Comparison of ENCODE assay signal across 25 cellular contexts in the genomic region with DNA sequence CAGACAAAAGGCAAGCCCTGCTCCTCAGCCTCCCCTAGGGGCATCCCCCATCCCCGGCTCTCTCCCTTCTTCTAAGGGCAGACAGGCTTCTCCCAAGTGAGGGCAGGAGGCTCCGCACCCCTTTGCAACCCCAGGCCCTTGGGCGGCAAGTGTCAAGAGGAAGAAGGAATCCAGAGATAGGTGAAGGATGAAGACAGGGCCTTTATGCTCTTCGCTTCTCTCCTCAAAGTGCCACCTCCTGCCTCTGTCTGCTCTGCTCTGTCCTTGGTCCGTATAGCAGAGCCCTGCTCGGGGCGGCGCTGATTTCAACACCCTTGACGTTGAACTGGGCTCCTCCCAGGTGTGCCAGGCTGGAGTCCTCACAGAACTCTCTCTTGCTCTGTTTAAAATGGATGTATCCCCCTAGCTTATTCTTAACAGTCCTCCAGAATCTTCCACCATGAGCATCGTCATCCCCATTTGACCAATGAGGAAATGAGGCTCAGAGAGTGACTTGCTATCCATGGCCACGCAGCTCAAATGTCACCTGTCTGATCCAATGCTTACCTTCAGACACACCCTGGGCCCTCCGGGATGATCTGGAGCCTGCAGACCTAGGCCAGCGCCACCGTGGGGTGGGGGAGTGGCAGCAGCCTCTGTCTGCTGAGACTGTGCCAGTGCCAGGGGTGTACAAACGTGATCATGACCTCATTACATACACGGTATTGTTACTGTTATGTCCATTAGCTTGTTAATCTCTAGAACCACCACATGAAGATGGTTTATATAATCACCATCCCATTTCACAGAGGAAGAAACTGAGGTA.
DNase-seq lines count a peak whose midpoint lies in the region; ATAC-seq and TF ChIP-seq lines count a peak whose summit lies in the region.
"Had no signal": no experiment of that assay in that cellular context is flagged by ENCODE, and none has a peak within 500 bp of the region (broad histone marks: within the 10 kb centered on the region; RNA-seq: fewer than 3 reads in every experiment).

No MANE protein-coding gene starts in this region.

- H3K27me3 ChIP-seq in heart left ventricle = no peaks in the 10 kb centered on the region
- H3K27me3 ChIP-seq in foreskin keratinocyte = no peaks in the 10 kb centered on the region
- H3K27me3 ChIP-seq in tibial artery = no peaks in the 10 kb centered on the region
- H3K27me3 ChIP-seq: sigmoid colon had no signal

- H3K4me1 ChIP-seq in heart left ventricle (peaks cover 0 to 37% (median 16%) of the 10 kb centered on the region in 12 donors), foreskin keratinocyte (peaks cover 2% of the 10 kb centered on the region), tibial artery (peaks cover 4 to 47% (median 15%) of the 10 kb centered on the region in 4 donors)

- intact Hi-C loops in heart left ventricle (cut with DNase I) = loop anchor here in 5 of 10 donors (10.0 kb wide), 2 partner anchors 209 to 289 kb away; partner anchors contain the start of gene RS1 (in 3 of the 5)
- intact Hi-C loops in left cardiac atrium (cut with DNase I) = no loop called here
- intact Hi-C loops in tibial artery (cut with DNase I; ENCODE audit: low total_unique reads) = no loop called here
- intact Hi-C loops in activated T-helper 1 cell treated with anti-CD3 and anti-CD28 coated beads, Interleukin-12 subunit alpha, Interleukin-12 subunit beta, Interleukin-2, Interleukin-4 antibody, amounts not matched to agents 30 ng/mL and 10 ng/mL and 1 ng/mL, durations not matched to agents 14 hours and 24 hours and 36 hours (cut with micrococcal nuclease) = no loop called here

- DNase-seq in heart left ventricle = no peak
- no peak for DNase-seq in left cardiac atrium
- peak; percentile 10 for DNase-seq in GM12865 (ENCODE audit: low read depth)
- no peak for DNase-seq in foreskin keratinocyte
- no peak for DNase-seq in tibial artery
- DNase-seq in activated T-helper 1 cell treated with anti-CD3 and anti-CD28 coated beads, Interleukin-12 subunit alpha, Interleukin-12 subunit beta, Interleukin-2, Interleukin-4 antibody, amounts not matched to agents 30 ng/mL and 10 ng/mL and 1 ng/mL, durations not matched to agents 14 hours and 24 hours and 36 hours (ENCODE audit: low spot score) = no peak
- no peak for DNase-seq in HK-2 (ENCODE audit: unreplicated experiment)
- no peak for DNase-seq in kidney tubule cell (ENCODE audit: low spot score)
- DNase-seq: activated CD8-positive, alpha-beta T cell treated with anti-CD3 and anti-CD28 coated beads for 36 hours; COR-L47; HFFc6; NCI-H1092; NCI-H1694 treated with DMSO at 0.1 percent for 48 hours; NCI-H2171; NCI-H510A treated with DMSO at 0.1 percent for 48 hours; NK-92 treated with Interleukin-12 subunit alpha and Interleukin-12 subunit beta, amount 100 ng/mL, for 24 hours; SHP77; stimulated activated naive B cell treated with anti-CD40 and anti-IgM and Interleukin-4, amounts not matched to agents 10 μg/mL and 1 μg/mL and 100 μg/mL, for 72 hours had no signal

- peaks cover 2% of the 10 kb centered on the region for H3K27me3 Mint-ChIP-seq in activated T-helper 1 cell treated with anti-CD3 and anti-CD28 coated beads, Interleukin-12 subunit alpha, Interleukin-12 subunit beta, Interleukin-2, Interleukin-4 antibody, amounts not matched to agents 30 ng/mL and 10 ng/mL and 1 ng/mL, durations not matched to agents 14 hours and 24 hours and 36 hours (ENCODE audit: insufficient read depth)
- H3K27me3 Mint-ChIP-seq: activated CD8-positive, alpha-beta T cell treated with anti-CD3 and anti-CD28 coated beads for 36 hours; central memory CD8-positive, alpha-beta T cell; stimulated activated naive B cell treated with anti-CD40 and anti-IgM and Interleukin-4, amounts not matched to agents 10 μg/mL and 1 μg/mL and 100 μg/mL, for 72 hours had no signal

- 65 to 76% (median 70%) methylated on average over 15 to 16 of the region's 16 CpGs for WGBS in heart left ventricle, 4 donors

- no peak for TF ChIP-seq CTCF in heart left ventricle (IDR thresholded peaks at IDR 0.05)
- TF ChIP-seq CTCF in GM12865 (IDR thresholded peaks at IDR 0.05; ENCODE audit: insufficient read depth, low read depth, low read length, missing control alignments) = no peak
- peak; percentile 7 for TF ChIP-seq CTCF in foreskin keratinocyte (conservative IDR thresholded peaks at IDR 0.05)
- TF ChIP-seq CTCF in tibial artery (IDR thresholded peaks at IDR 0.05) = no peak

- ATAC-seq in heart left ventricle = no peak
- ATAC-seq in left cardiac atrium = no peak
- ATAC-seq in foreskin keratinocyte = no peak
- ATAC-seq: activated CD8-positive, alpha-beta T cell treated with anti-CD3 and anti-CD28 coated beads for 36 hours; PC-3; stimulated activated naive B cell treated with anti-CD40 and anti-IgM and Interleukin-4, amounts not matched to agents 10 μg/mL and 1 μg/mL and 100 μg/mL, for 72 hours had no signal

- no peaks in the 10 kb centered on the region for H3K9me3 Mint-ChIP-seq in activated T-helper 1 cell treated with anti-CD3 and anti-CD28 coated beads, Interleukin-12 subunit alpha, Interleukin-12 subunit beta, Interleukin-2, Interleukin-4 antibody, amounts not matched to agents 30 ng/mL and 10 ng/mL and 1 ng/mL, durations not matched to agents 14 hours and 24 hours and 36 hours
- H3K9me3 Mint-ChIP-seq: activated CD8-positive, alpha-beta T cell treated with anti-CD3 and anti-CD28 coated beads for 36 hours; activated T-helper 2 cell treated with anti-CD3 and anti-CD28 coated beads, Interferon-gamma antibody, Interleukin-2, Interleukin-4, amounts not matched to agents 10 μg/mL and 5 μg/mL and 100 μg/mL, durations not matched to agents 14 hours and 24 hours and 36 hours; central memory CD8-positive, alpha-beta T cell; stimulated activated naive B cell treated with anti-CD40 and anti-IgM and Interleukin-4, amounts not matched to agents 10 μg/mL and 1 μg/mL and 100 μg/mL, for 72 hours had no signal

- no peak overlapping the region for H3K27ac Mint-ChIP-seq in activated T-helper 1 cell treated with anti-CD3 and anti-CD28 coated beads, Interleukin-12 subunit alpha, Interleukin-12 subunit beta, Interleukin-2, Interleukin-4 antibody, amounts not matched to agents 30 ng/mL and 10 ng/mL and 1 ng/mL, durations not matched to agents 14 hours and 24 hours and 36 hours
- H3K27ac Mint-ChIP-seq: activated CD8-positive, alpha-beta T cell treated with anti-CD3 and anti-CD28 coated beads for 36 hours; activated T-helper 2 cell treated with anti-CD3 and anti-CD28 coated beads, Interferon-gamma antibody, Interleukin-2, Interleukin-4, amounts not matched to agents 10 μg/mL and 5 μg/mL and 100 μg/mL, durations not matched to agents 14 hours and 24 hours and 36 hours; HFFc6; stimulated activated naive B cell treated with anti-CD40 and anti-IgM and Interleukin-4, amounts not matched to agents 10 μg/mL and 1 μg/mL and 100 μg/mL, for 72 hours had no signal

- H3K36me3 ChIP-seq in heart left ventricle (no peaks in the 10 kb centered on the region), tibial artery (no peaks in the 10 kb centered on the region)
- H3K36me3 ChIP-seq: sigmoid colon had no signal

- H3K27ac ChIP-seq in heart left ventricle (peak overlapping the region in 8 of 12 donors; percentile 8 to 90 (median 62)), foreskin keratinocyte (no peak overlapping the region), tibial artery (peak overlapping the region; percentile 85 to 89)
- H3K27ac ChIP-seq: GM23248, sigmoid colon had no signal

- no peak overlapping the region for H3K4me3 Mint-ChIP-seq in activated T-helper 1 cell treated with anti-CD3 and anti-CD28 coated beads, Interleukin-12 subunit alpha, Interleukin-12 subunit beta, Interleukin-2, Interleukin-4 antibody, amounts not matched to agents 30 ng/mL and 10 ng/mL and 1 ng/mL, durations not matched to agents 14 hours and 24 hours and 36 hours
- H3K4me3 Mint-ChIP-seq: activated CD8-positive, alpha-beta T cell treated with anti-CD3 and anti-CD28 coated beads for 36 hours; central memory CD8-positive, alpha-beta T cell; HFFc6; neural crest cell; stimulated activated naive B cell treated with anti-CD40 and anti-IgM and Interleukin-4, amounts not matched to agents 10 μg/mL and 1 μg/mL and 100 μg/mL, for 72 hours had no signal

- H3K9me3 ChIP-seq in heart left ventricle (peaks cover 0 to 6% (median 0%) of the 10 kb centered on the region in 12 donors), tibial artery (no peaks in the 10 kb centered on the region)
- H3K9me3 ChIP-seq: sigmoid colon had no signal

- H3K36me3 Mint-ChIP-seq in activated T-helper 1 cell treated with anti-CD3 and anti-CD28 coated beads, Interleukin-12 subunit alpha, Interleukin-12 subunit beta, Interleukin-2, Interleukin-4 antibody, amounts not matched to agents 30 ng/mL and 10 ng/mL and 1 ng/mL, durations not matched to agents 14 hours and 24 hours and 36 hours (ENCODE audit: low read depth) = peaks cover 3% of the 10 kb centered on the region

- TF ChIP-seq POLR2A in heart left ventricle (IDR thresholded peaks at IDR 0.05) = no peak

- H3K4me3 ChIP-seq in heart left ventricle (no peak overlapping the region), GM12865 (ENCODE audit: low read depth, low read length) (peak overlapping the region; percentile 73), tibial artery (no peak overlapping the region)
- H3K4me3 ChIP-seq: dorsolateral prefrontal cortex, GM23248, sigmoid colon had no signal

- H3K4me1 Mint-ChIP-seq in activated T-helper 1 cell treated with anti-CD3 and anti-CD28 coated beads, Interleukin-12 subunit alpha, Interleukin-12 subunit beta, Interleukin-2, Interleukin-4 antibody, amounts not matched to agents 30 ng/mL and 10 ng/mL and 1 ng/mL, durations not matched to agents 14 hours and 24 hours and 36 hours (ENCODE audit: low read depth) = peaks cover 19% of the 10 kb centered on the region
